Comparison of ENCODE assay signal across 19 cellular contexts in genomic region chr20:25439328-25439727, GRCh38.
DNase-seq lines count a peak whose midpoint lies in the region; ATAC-seq, FAIRE-seq and TF ChIP-seq lines count a peak whose summit lies in the region.
"Had no signal": no experiment of that assay in that cellular context is flagged by ENCODE, and none has a peak within 500 bp of the region (broad histone marks: within the 10 kb centered on the region; RNA-seq: fewer than 3 reads in every experiment).

No MANE protein-coding gene starts in this region.

- H3K4me2 ChIP-seq in BLaER1 treated with 17β-estradiol and CSF1 and Interleukin-3, amounts not matched to agents 10 nM and 100 nM: peak overlapping the region; percentile 57 to 82 (median 64)

- H3K4me1 ChIP-seq in BLaER1 treated with 17β-estradiol and CSF1 and Interleukin-3, amounts not matched to agents 10 nM and 100 nM: peaks cover 11 to 25% (median 20%) of the 10 kb centered on the region in 10 experiments
- H3K4me1 ChIP-seq: colonic mucosa, gastroesophageal sphincter, tibial artery had no signal

- H3K9me3 ChIP-seq in BLaER1 treated with 17β-estradiol and CSF1 and Interleukin-3, amounts not matched to agents 10 nM and 100 nM (replicated peaks in 1 of 11): no peaks in the 10 kb centered on the region
- H3K9me3 ChIP-seq: colonic mucosa, gastroesophageal sphincter, tibial artery had no signal

- DNase-seq in OCI-M1 (lab: John Stamatoyannopoulos, UW) (peak; percentile 27), H54 (ENCODE audit: insufficient read length, low spot score) (no peak)
- no peak for DNase-seq in activated CD4-positive, CD25-positive, alpha-beta regulatory T cell treated with anti-CD3 and anti-CD28 coated beads, Interleukin-2, amount 50 U/mL, for 72 hours
- DNase-seq in stimulated activated CD8-positive, alpha-beta memory T cell treated with anti-CD3 and anti-CD28 coated beads, Interleukin-4, amount 100 ng/mL, for 48 hours: no peak
- DNase-seq: ACHN; activated naive CD4-positive, alpha-beta T cell; colonic mucosa; COR-L47; GDM1; mammary epithelial cell; right cardiac atrium; tibial artery; WERI-Rb-1 had no signal

- H3K27ac ChIP-seq in BLaER1 treated with 17β-estradiol and CSF1 and Interleukin-3, amounts not matched to agents 10 nM and 100 nM: peak overlapping the region in 4 of 11 experiments; percentile 22 to 27 (median 24); a peak in 3 of 22 replicates
- H3K27ac ChIP-seq: colonic mucosa, gastroesophageal sphincter, SK-N-MC, tibial artery, WERI-Rb-1 had no signal

- no peak overlapping the region for H3K9ac ChIP-seq in BLaER1 treated with 17β-estradiol and CSF1 and Interleukin-3, amounts not matched to agents 10 nM and 100 nM

- peak; percentile 67 for ATAC-seq in GM18907 (IDR thresholded peaks at IDR 0.05; ENCODE audit: unreplicated experiment)
- ATAC-seq in HG03469 (IDR thresholded peaks at IDR 0.05; ENCODE audit: unreplicated experiment): peak; percentile 69
- no peak for ATAC-seq in HG02840 (IDR thresholded peaks at IDR 0.05; ENCODE audit: low FRiP score, unreplicated experiment)
- ATAC-seq: gastroesophageal sphincter, right cardiac atrium had no signal

- no peaks in the 10 kb centered on the region; a peak in 1 of 22 replicates for H4K20me1 ChIP-seq in BLaER1 treated with 17β-estradiol and CSF1 and Interleukin-3, amounts not matched to agents 10 nM and 100 nM

- TF ChIP-seq POLR2A in H54 (IDR thresholded peaks at IDR 0.05; ENCODE audit: low read depth, low read length): no peak

- H3K27me3 ChIP-seq in BLaER1 treated with 17β-estradiol and CSF1 and Interleukin-3, amounts not matched to agents 10 nM and 100 nM: no peaks in the 10 kb centered on the region
- H3K27me3 ChIP-seq: colonic mucosa, gastroesophageal sphincter, tibial artery had no signal

- H3K36me3 ChIP-seq in BLaER1 treated with 17β-estradiol and CSF1 and Interleukin-3, amounts not matched to agents 10 nM and 100 nM: peaks cover 10 to 90% (median 75%) of the 10 kb centered on the region in 11 experiments; a peak in 21 of 22 replicates
- H3K36me3 ChIP-seq: colonic mucosa, gastroesophageal sphincter, tibial artery had no signal

- H3K4me3 ChIP-seq in BLaER1 treated with 17β-estradiol and CSF1 and Interleukin-3, amounts not matched to agents 10 nM and 100 nM: no peak overlapping the region
- H3K4me3 ChIP-seq: colonic mucosa, gastroesophageal sphincter, SK-N-MC, tibial artery had no signal

- FAIRE-seq in H54 (lab: Jason Lieb, UNC): no peak
